In genomic region chr11:44574620-44575287, GRCh38 we compare ENCODE assay signal across 8 cellular contexts. TPM values are rescaled to one million over a fixed set of nuclear protein-coding genes. Genes with fewer than 3 reads are reported as not detected.
DNase-seq lines count a peak whose midpoint lies in the region; ATAC-seq and TF ChIP-seq lines count a peak whose summit lies in the region.

No MANE protein-coding gene starts in this region.

- peak; percentile 36 for ATAC-seq in HG02884 (IDR thresholded peaks at IDR 0.05; ENCODE audit: unreplicated experiment)
- ATAC-seq in stimulated activated naive CD8-positive, alpha-beta T cell treated with anti-CD3 and anti-CD28 coated beads, Interleukin-15, amount 100 ng/mL, for 72 hours = peak; percentile 81

- H3K4me1 Mint-ChIP-seq in stimulated activated naive CD8-positive, alpha-beta T cell treated with anti-CD3 and anti-CD28 coated beads, Interleukin-15, amount 100 ng/mL, for 72 hours = peaks cover 98% of the 10 kb centered on the region

- no peaks in the 10 kb centered on the region for H3K27me3 ChIP-seq in sigmoid colon

- H3K4me1 ChIP-seq in sigmoid colon = peaks cover 0 to 25% (median 19%) of the 10 kb centered on the region in 4 donors

- H3K4me3 ChIP-seq in fibroblast of pulmonary artery (replicated peaks; ENCODE audit: low read depth, low read length) (no peak overlapping the region), sigmoid colon (no peak overlapping the region)

- H3K9me3 ChIP-seq in sigmoid colon = no peaks in the 10 kb centered on the region

- no peak for TF ChIP-seq POLR2A in sigmoid colon (IDR thresholded peaks at IDR 0.05)

- WGBS in sigmoid colon, 2 donors = 55 to 60% methylated on average over 5 of the region's 5 CpGs

- peak overlapping the region; percentile 80 to 88 for H3K4me3 Mint-ChIP-seq in stimulated activated naive CD8-positive, alpha-beta T cell treated with anti-CD3 and anti-CD28 coated beads, Interleukin-15, amount 100 ng/mL, for 72 hours

- TF ChIP-seq EP300 in sigmoid colon (IDR thresholded peaks at IDR 0.05) = no peak

- H3K36me3 ChIP-seq in sigmoid colon = no peaks in the 10 kb centered on the region

- DNase-seq in GM04503 (ENCODE audit: low read depth) (peak; percentile 96), UCSD-AML1 (lab: John Stamatoyannopoulos, UW; ENCODE audit: unreplicated experiment) (peak; percentile 33), fibroblast of pulmonary artery (ENCODE audit: low read depth) (peak; percentile 93), HEK293T (ENCODE audit: extremely low spot score) (no peak), sigmoid colon (no peak), NCI-H187 treated with DMSO at 0.1 percent for 48 hours (lab: John Stamatoyannopoulos, UW) (no peak)
- peak in 1 of 2 donors; percentile 62 for DNase-seq in stimulated activated naive CD8-positive, alpha-beta T cell treated with anti-CD3 and anti-CD28 coated beads, Interleukin-15, amount 100 ng/mL, for 72 hours

- H3K9me3 Mint-ChIP-seq in stimulated activated naive CD8-positive, alpha-beta T cell treated with anti-CD3 and anti-CD28 coated beads, Interleukin-15, amount 100 ng/mL, for 72 hours = no peaks in the 10 kb centered on the region

- CTCF ChIA-PET in HEK293T (lab: Yijun Ruan, JAX) = interaction anchor here (0.6 kb wide), 1 partner anchor 20 kb away, joined by 3 read pairs; no protein-coding TSS in a partner anchor

- H3K27ac ChIP-seq in sigmoid colon = no peak overlapping the region

- no peaks in the 10 kb centered on the region for H3K27me3 Mint-ChIP-seq in stimulated activated naive CD8-positive, alpha-beta T cell treated with anti-CD3 and anti-CD28 coated beads, Interleukin-15, amount 100 ng/mL, for 72 hours

- TF ChIP-seq CTCF in fibroblast of pulmonary artery (IDR thresholded peaks at IDR 0.05; ENCODE audit: low read length, missing control alignments) = no peak
- TF ChIP-seq CTCF in sigmoid colon (IDR thresholded peaks at IDR 0.05) = no peak

- H3K27ac Mint-ChIP-seq in stimulated activated naive CD8-positive, alpha-beta T cell treated with anti-CD3 and anti-CD28 coated beads, Interleukin-15, amount 100 ng/mL, for 72 hours = peak overlapping the region; percentile 96 to 97

- POLR2A ChIA-PET in HEK293T (lab: Yijun Ruan, JAX) = no interaction called here

- intact Hi-C loops in sigmoid colon (cut with DNase I) = no loop called here

TF ChIP-seq in HEK293T, 16 proteins besides CTCF, POLR2A, EP300 and RAD21:
- no peak for TF ChIP-seq FOXM1 (IDR thresholded peaks at IDR 0.05; ENCODE audit: borderline replicate concordance)
- TF ChIP-seq L3MBTL2 (conservative IDR thresholded peaks at IDR 0.05) = no peak
- no peak for TF ChIP-seq SP1 (IDR thresholded peaks at IDR 0.05)
- no peak for TF ChIP-seq ZNF384 (IDR thresholded peaks at IDR 0.05)
- no peak for TF ChIP-seq HDGF (IDR thresholded peaks at IDR 0.05; ENCODE audit: borderline replicate concordance)
- no peak for TF ChIP-seq ELF4 (IDR thresholded peaks at IDR 0.05)
- TF ChIP-seq NFRKB (IDR thresholded peaks at IDR 0.05) = no peak
- TF ChIP-seq SUZ12 (IDR thresholded peaks at IDR 0.05) = no peak
- no peak for TF ChIP-seq ARNT (IDR thresholded peaks at IDR 0.05)
- TF ChIP-seq PKNOX1 (IDR thresholded peaks at IDR 0.05) = no peak
- no peak for TF ChIP-seq TARDBP (IDR thresholded peaks at IDR 0.05)
- no peak for TF ChIP-seq FOXK2 (IDR thresholded peaks at IDR 0.05)
- TF ChIP-seq BHLHE40 (IDR thresholded peaks at IDR 0.05; ENCODE audit: borderline replicate concordance) = no peak
- TF ChIP-seq FOXA1 (IDR thresholded peaks at IDR 0.05) = no peak
- no peak for TF ChIP-seq LEF1 (IDR thresholded peaks at IDR 0.05; ENCODE audit: borderline replicate concordance)
- no peak for TF ChIP-seq CTBP1 (IDR thresholded peaks at IDR 0.05; ENCODE audit: borderline replicate concordance)

RNA-seq across cellular contexts. Expression of gene CD82, which starts 9.3 kb away (rescaled TPM):
- 10 to 100 TPM in 3 of 4 donors, 1 to 10 TPM in 1; 8.7 to 23.3 (median 16.8) TPM for total RNA-seq in sigmoid colon
- polyA plus RNA-seq in sigmoid colon = 10 to 100 TPM in 1 of 3 donors, 1 to 10 TPM in 2; 4.2 to 67.4 (median 6.0) TPM

Comparison
In these comparisons a context has a peak if more than half of its experiments do, and no peak if none do; other contexts are left out.
1. DNase-seq: peak in GM04503 (single experiment), UCSD-AML1 (single experiment) and fibroblast of pulmonary artery (single experiment); none in HEK293T (single experiment), sigmoid colon (single experiment) and NCI-H187 treated with DMSO at 0.1 percent for 48 hours (single experiment).